Comparison of ENCODE assay signal across 19 cellular contexts in genomic region chr2:166382448-166382847, GRCh38. TPM values are rescaled to one million over a fixed set of nuclear protein-coding genes. Genes with fewer than 3 reads are reported as not detected.
DNase-seq lines count a peak whose midpoint lies in the region; ATAC-seq and TF ChIP-seq lines count a peak whose summit lies in the region.
"Had no signal": no experiment of that assay in that cellular context is flagged by ENCODE, and none has a peak within 500 bp of the region (broad histone marks: within the 10 kb centered on the region; RNA-seq: fewer than 3 reads in every experiment).

No MANE protein-coding gene starts in this region.

- no peak overlapping the region for H3K27ac ChIP-seq in upper lobe of right lung
- H3K27ac ChIP-seq: A549; BLaER1 treated with 17β-estradiol and CSF1 and Interleukin-3, amounts not matched to agents 10 nM and 100 nM; GM23248 had no signal

- H3K4me1 ChIP-seq in upper lobe of right lung: no peaks in the 10 kb centered on the region
- H3K4me1 ChIP-seq: BE2C had no signal

- no peak for ATAC-seq in HG03565 (IDR thresholded peaks at IDR 0.05; ENCODE audit: unreplicated experiment)
- ATAC-seq in upper lobe of right lung: no peak
- ATAC-seq: A549 had no signal

- H3K36me3 ChIP-seq in upper lobe of right lung: no peaks in the 10 kb centered on the region
- H3K36me3 ChIP-seq: BE2C; BLaER1 treated with 17β-estradiol and CSF1 and Interleukin-3, amounts not matched to agents 10 nM and 100 nM had no signal

- DNase-seq in NCI-H146 (lab: John Stamatoyannopoulos, UW): peak; percentile 3
- DNase-seq in NCI-H146 treated with DMSO at 0.1 percent for 48 hours (lab: John Stamatoyannopoulos, UW; ENCODE audit: unreplicated experiment): no peak
- peak; percentile 58 for DNase-seq in NCI-H69 (lab: John Stamatoyannopoulos, UW)
- peak; percentile 26 for DNase-seq in left kidney (ENCODE audit: low read depth, low spot score)
- no peak for DNase-seq in upper lobe of right lung
- DNase-seq: 8988T; ACHN; AML-193; BE2C; CD4-positive, alpha-beta T cell; CD8-positive, alpha-beta memory T cell; DMS 273 treated with DMSO at 0.1 percent for 48 hours; DND-41; GM23248; H7; HCEC 1CT had no signal

- no peaks in the 10 kb centered on the region for H3K27me3 ChIP-seq in upper lobe of right lung
- H3K27me3 ChIP-seq: BE2C; BLaER1 treated with 17β-estradiol and CSF1 and Interleukin-3, amounts not matched to agents 10 nM and 100 nM had no signal

- intact Hi-C loops in upper lobe of right lung (cut with DNase I): no loop called here

- no peak for TF ChIP-seq CTCF in upper lobe of right lung (IDR thresholded peaks at IDR 0.05)

- no peaks in the 10 kb centered on the region for H3K9me3 ChIP-seq in upper lobe of right lung
- H3K9me3 ChIP-seq: A549; BE2C; BLaER1 treated with 17β-estradiol and CSF1 and Interleukin-3, amounts not matched to agents 10 nM and 100 nM had no signal

- no peak overlapping the region for H3K4me3 ChIP-seq in upper lobe of right lung
- H3K4me3 ChIP-seq: A549; BLaER1 treated with 17β-estradiol and CSF1 and Interleukin-3, amounts not matched to agents 10 nM and 100 nM; GM23248 had no signal

RNA-seq across cellular contexts. Expression of gene SCN9A, which starts 6.7 kb away (rescaled TPM):
- total RNA-seq in upper lobe of right lung: 10.5 TPM
- total RNA-seq: CD8-positive, alpha-beta memory T cell had no signal

Comparison
In these comparisons a context has a peak if more than half of its experiments do, and no peak if none do; other contexts are left out.
1. DNase-seq: peak in NCI-H146 (single experiment), NCI-H69 (single experiment) and left kidney (single experiment); none in NCI-H146 treated with DMSO at 0.1 percent for 48 hours (single experiment) and upper lobe of right lung (single experiment).